Comparison of ENCODE assay signal across 9 cellular contexts in the genomic region with DNA sequence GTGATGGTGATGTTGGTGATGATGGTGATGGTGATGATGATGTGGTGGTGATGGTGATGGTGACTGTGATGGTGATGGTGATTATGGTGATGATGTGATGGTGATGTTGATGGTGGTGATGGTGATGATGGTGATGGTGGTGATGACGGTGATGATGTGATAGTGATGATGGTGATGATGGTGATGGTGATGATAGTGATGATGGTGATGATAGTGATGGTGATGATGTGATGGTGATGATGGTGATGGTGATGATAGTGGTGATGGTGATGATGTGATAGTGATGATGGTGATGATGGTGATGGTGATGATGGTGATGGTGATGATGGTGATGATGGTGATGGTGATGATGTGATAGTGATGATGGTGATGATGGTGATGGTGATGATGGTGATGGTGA. TPM values are rescaled to one million over a fixed set of nuclear protein-coding genes. Genes with fewer than 3 reads are reported as not detected.
"Had no signal": no experiment of that assay in that cellular context is flagged by ENCODE, and none has a peak within 500 bp of the region (broad histone marks: within the 10 kb centered on the region; RNA-seq: fewer than 3 reads in every experiment).

No MANE protein-coding gene starts in this region.

RNA-seq across cellular contexts. Expression of a gene that starts 14.7 kb away (rescaled TPM):
- total RNA-seq: endothelial cell of umbilical vein, epithelial cell of proximal tubule, fibroblast of lung, fibroblast of villous mesenchyme, foreskin keratinocyte, glomerular endothelial cell, hepatocyte had no signal
- polyA plus RNA-seq: endothelial cell of umbilical vein, fibroblast of lung, foreskin keratinocyte, heart left ventricle, heart right ventricle, hepatocyte had no signal
